In the genomic region with DNA sequence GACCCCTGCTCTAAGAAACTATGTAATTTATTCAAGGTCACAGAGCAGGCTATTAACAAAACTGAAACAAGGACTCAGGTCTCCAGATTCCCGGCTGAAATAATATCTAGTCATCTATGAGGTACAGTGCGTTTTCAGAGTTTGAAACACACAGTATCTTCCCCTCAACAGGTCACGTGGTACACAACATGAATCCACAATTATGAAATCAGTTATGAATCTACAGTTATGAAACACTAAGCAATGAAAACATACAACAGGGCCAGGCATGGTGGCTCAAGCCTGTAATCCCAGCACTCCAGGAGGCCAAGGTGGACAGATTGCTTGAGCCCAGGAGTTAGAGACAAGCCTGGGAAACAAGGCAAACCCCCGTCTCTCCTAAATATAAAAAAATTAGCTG, we compare ENCODE assay signal across 36 cellular contexts.
"Had no signal": no experiment of that assay in that cellular context is flagged by ENCODE, and none has a peak within 500 bp of the region (broad histone marks: within the 10 kb centered on the region; RNA-seq: fewer than 3 reads in every experiment).

No MANE protein-coding gene starts in this region.

- H3K27me3 ChIP-seq: ascending aorta, breast epithelium, cardiac muscle cell, dorsolateral prefrontal cortex, foreskin keratinocyte, gastrocnemius medialis, heart left ventricle had no signal

- H3K9me3 ChIP-seq: adrenal gland, ascending aorta, breast epithelium, gastrocnemius medialis, heart left ventricle had no signal

- H3K27ac Mint-ChIP-seq: activated B cell treated with CpG ODN at 0.5 μM for 24 hours; activated CD8-positive, alpha-beta T cell treated with anti-CD3 and anti-CD28 coated beads for 36 hours; activated naive CD4-positive, alpha-beta T cell treated with anti-CD3 and anti-CD28 coated beads for 36 hours; activated naive CD4-positive, alpha-beta T cell treated with anti-CD3 and anti-CD28 coated beads, Interleukin-2, amount 50 U/mL, for 24 hours; activated naive CD8-positive, alpha-beta T cell treated with anti-CD3 and anti-CD28 coated beads for 36 hours; activated naive CD8-positive, alpha-beta T cell treated with anti-CD3 and anti-CD28 coated beads, Interleukin-2, amount 50 U/mL, for 24 hours; activated T-helper 1 cell treated with anti-CD3 and anti-CD28 coated beads, Interleukin-12 subunit alpha, Interleukin-12 subunit beta, Interleukin-2, Interleukin-4 antibody, amounts not matched to agents 30 ng/mL and 10 ng/mL and 1 ng/mL, durations not matched to agents 14 hours and 24 hours and 36 hours; activated T-helper 2 cell treated with anti-CD3 and anti-CD28 coated beads, Interferon-gamma antibody, Interleukin-2, Interleukin-4, amounts not matched to agents 10 μg/mL and 5 μg/mL and 100 μg/mL, durations not matched to agents 14 hours and 24 hours and 36 hours; brain; dendritic cell treated with granulocyte-macrophage colony-stimulating factor and Interleukin-4, amounts not matched to agents 40 ng/mL and 50 ng/mL, for 4 days; endodermal cell; T-helper 17 cell; T-helper 2 cell treated with Interferon-gamma antibody and Interleukin-4, amounts not matched to agents 5 μg/mL and 100 μg/mL, for 36 hours had no signal

- H3K9me3 Mint-ChIP-seq: activated B cell treated with CpG ODN at 0.5 μM for 24 hours; activated CD8-positive, alpha-beta T cell treated with anti-CD3 and anti-CD28 coated beads for 36 hours; activated naive CD4-positive, alpha-beta T cell treated with anti-CD3 and anti-CD28 coated beads for 36 hours; activated naive CD4-positive, alpha-beta T cell treated with anti-CD3 and anti-CD28 coated beads, Interleukin-2, amount 50 U/mL, for 24 hours; activated naive CD8-positive, alpha-beta T cell treated with anti-CD3 and anti-CD28 coated beads for 36 hours; activated naive CD8-positive, alpha-beta T cell treated with anti-CD3 and anti-CD28 coated beads, Interleukin-2, amount 50 U/mL, for 24 hours; activated T-helper 1 cell treated with anti-CD3 and anti-CD28 coated beads, Interleukin-12 subunit alpha, Interleukin-12 subunit beta, Interleukin-2, Interleukin-4 antibody, amounts not matched to agents 30 ng/mL and 10 ng/mL and 1 ng/mL, durations not matched to agents 14 hours and 24 hours and 36 hours; activated T-helper 2 cell treated with anti-CD3 and anti-CD28 coated beads, Interferon-gamma antibody, Interleukin-2, Interleukin-4, amounts not matched to agents 10 μg/mL and 5 μg/mL and 100 μg/mL, durations not matched to agents 14 hours and 24 hours and 36 hours; dendritic cell treated with granulocyte-macrophage colony-stimulating factor and Interleukin-4, amounts not matched to agents 40 ng/mL and 50 ng/mL, for 4 days; T-helper 2 cell treated with Interferon-gamma antibody and Interleukin-4, amounts not matched to agents 5 μg/mL and 100 μg/mL, for 36 hours had no signal

- H3K4me1 ChIP-seq: adrenal gland, ascending aorta, breast epithelium, foreskin keratinocyte, gastrocnemius medialis, heart left ventricle had no signal

- H3K4me3 Mint-ChIP-seq: activated B cell treated with CpG ODN at 0.5 μM for 24 hours; activated CD8-positive, alpha-beta T cell treated with anti-CD3 and anti-CD28 coated beads for 36 hours; activated naive CD4-positive, alpha-beta T cell treated with anti-CD3 and anti-CD28 coated beads for 36 hours; activated naive CD4-positive, alpha-beta T cell treated with anti-CD3 and anti-CD28 coated beads, Interleukin-2, amount 50 U/mL, for 24 hours; activated naive CD8-positive, alpha-beta T cell treated with anti-CD3 and anti-CD28 coated beads for 36 hours; activated naive CD8-positive, alpha-beta T cell treated with anti-CD3 and anti-CD28 coated beads, Interleukin-2, amount 50 U/mL, for 24 hours; activated T-helper 1 cell treated with anti-CD3 and anti-CD28 coated beads, Interleukin-12 subunit alpha, Interleukin-12 subunit beta, Interleukin-2, Interleukin-4 antibody, amounts not matched to agents 30 ng/mL and 10 ng/mL and 1 ng/mL, durations not matched to agents 14 hours and 24 hours and 36 hours; brain; dendritic cell treated with granulocyte-macrophage colony-stimulating factor and Interleukin-4, amounts not matched to agents 40 ng/mL and 50 ng/mL, for 4 days; endodermal cell; T-helper 17 cell; T-helper 2 cell treated with Interferon-gamma antibody and Interleukin-4, amounts not matched to agents 5 μg/mL and 100 μg/mL, for 36 hours had no signal

- DNase-seq: activated B cell treated with CpG ODN at 0.5 μM for 24 hours; activated CD4-positive, alpha-beta T cell treated with anti-CD3 and anti-CD28 coated beads for 48 hours; activated CD4-positive, alpha-beta T cell treated with anti-CD3 and anti-CD28 coated beads, Interleukin-2, amount 50 U/mL, for 1 hour; activated CD4-positive, alpha-beta T cell treated with anti-CD3 and anti-CD28 coated beads, Interleukin-2, amount 50 U/mL, for 48 hours; activated CD8-positive, alpha-beta memory T cell treated with anti-CD3 and anti-CD28 coated beads for 24 hours; activated CD8-positive, alpha-beta T cell treated with anti-CD3 and anti-CD28 coated beads for 36 hours; activated effector memory CD4-positive, alpha-beta T cell treated with anti-CD3 and anti-CD28 coated beads, Interleukin-2, amount 50 U/mL, for 16 hours; activated naive CD4-positive, alpha-beta T cell treated with anti-CD3 and anti-CD28 coated beads for 36 hours; activated naive CD8-positive, alpha-beta T cell treated with anti-CD3 and anti-CD28 coated beads for 36 hours; activated naive CD8-positive, alpha-beta T cell treated with anti-CD3 and anti-CD28 coated beads, Interleukin-2, amount 50 U/mL, for 24 hours; activated T-cell treated with anti-CD3 and anti-CD28 coated beads, Interleukin-2, amount 50 U/mL, for 48 hours; adrenal gland; central memory CD4-positive, alpha-beta T cell; cerebellar nuclear complex; dorsolateral prefrontal cortex; effector memory CD4-positive, alpha-beta T cell; endodermal cell; gastrocnemius medialis; glutamatergic neuron; heart left ventricle; T-helper 17 cell; T1000; WERI-Rb-1 had no signal

- H3K36me3 Mint-ChIP-seq: activated naive CD4-positive, alpha-beta T cell treated with anti-CD3 and anti-CD28 coated beads, Interleukin-2, amount 50 U/mL, for 24 hours; activated naive CD8-positive, alpha-beta T cell treated with anti-CD3 and anti-CD28 coated beads for 36 hours had no signal

- ATAC-seq: activated CD4-positive, CD25-positive, alpha-beta regulatory T cell treated with anti-CD3 and anti-CD28 coated beads, Interleukin-2, amount 50 U/mL, for 24 hours; activated CD8-positive, alpha-beta T cell treated with anti-CD3 and anti-CD28 coated beads for 36 hours; activated naive CD8-positive, alpha-beta T cell treated with anti-CD3 and anti-CD28 coated beads, Interleukin-2, amount 50 U/mL, for 24 hours; esophagus mucosa; foreskin keratinocyte; gastrocnemius medialis; heart left ventricle; T-helper 17 cell had no signal

- H3K4me3 ChIP-seq: adrenal gland, ascending aorta, breast epithelium, cardiac muscle cell, coronary artery, dorsolateral prefrontal cortex, gastrocnemius medialis, heart left ventricle had no signal

- H3K27me3 Mint-ChIP-seq: activated B cell treated with CpG ODN at 0.5 μM for 24 hours; activated CD8-positive, alpha-beta T cell treated with anti-CD3 and anti-CD28 coated beads for 36 hours; activated naive CD4-positive, alpha-beta T cell treated with anti-CD3 and anti-CD28 coated beads, Interleukin-2, amount 50 U/mL, for 24 hours; activated naive CD8-positive, alpha-beta T cell treated with anti-CD3 and anti-CD28 coated beads for 36 hours; activated naive CD8-positive, alpha-beta T cell treated with anti-CD3 and anti-CD28 coated beads, Interleukin-2, amount 50 U/mL, for 24 hours; brain; dendritic cell treated with granulocyte-macrophage colony-stimulating factor and Interleukin-4, amounts not matched to agents 40 ng/mL and 50 ng/mL, for 4 days; T-helper 17 cell had no signal

- H3K36me3 ChIP-seq: adrenal gland, ascending aorta, breast epithelium, cardiac muscle cell, gastrocnemius medialis, heart left ventricle, WERI-Rb-1 had no signal

- H3K4me1 Mint-ChIP-seq: activated B cell treated with CpG ODN at 0.5 μM for 24 hours; activated naive CD4-positive, alpha-beta T cell treated with anti-CD3 and anti-CD28 coated beads, Interleukin-2, amount 50 U/mL, for 24 hours; activated naive CD8-positive, alpha-beta T cell treated with anti-CD3 and anti-CD28 coated beads for 36 hours; activated naive CD8-positive, alpha-beta T cell treated with anti-CD3 and anti-CD28 coated beads, Interleukin-2, amount 50 U/mL, for 24 hours; T-helper 17 cell had no signal

- H3K27ac ChIP-seq: adrenal gland, ascending aorta, breast epithelium, cardiac muscle cell, coronary artery, dorsolateral prefrontal cortex, foreskin keratinocyte, gastrocnemius medialis, heart left ventricle, WERI-Rb-1 had no signal
